Comparison of ENCODE assay signal across 8 cellular contexts in genomic region chr13:27449936-27450828, GRCh38. TPM values are rescaled to one million over a fixed set of nuclear protein-coding genes. Genes with fewer than 3 reads are reported as not detected.
DNase-seq lines count a peak whose midpoint lies in the region; ATAC-seq and TF ChIP-seq lines count a peak whose summit lies in the region.

TSS of gene MTIF3 (minus strand) at chr13:27450564. CDS start at chr13:27440448, 10,116 bp downstream.

- H3K4me3 Mint-ChIP-seq in GM23338 = peak within 1 kb of the TSS; percentile 87
- peak within 1 kb of the TSS; percentile 99 for H3K4me3 Mint-ChIP-seq in activated T-helper 17 cell treated with anti-CD3 and anti-CD28 coated beads, Interleukin-2, amount 50 U/mL, for 72 hours
- peak within 1 kb of the TSS; percentile 86 to 98 (median 95) for H3K4me3 Mint-ChIP-seq in naive thymus-derived CD8-positive, alpha-beta T cell

- peaks cover 10% of the 10 kb centered on the region for H3K27me3 Mint-ChIP-seq in GM23338 (ENCODE audit: insufficient read depth, low read depth, poor library complexity)
- H3K27me3 Mint-ChIP-seq in activated T-helper 17 cell treated with anti-CD3 and anti-CD28 coated beads, Interleukin-2, amount 50 U/mL, for 72 hours = no peaks in the 10 kb centered on the region
- H3K27me3 Mint-ChIP-seq in naive thymus-derived CD8-positive, alpha-beta T cell = peaks cover 0 to 2% (median 0%) of the 10 kb centered on the region in 5 donors

- no peaks in the 10 kb centered on the region for H3K9me2 ChIP-seq in GM23338 (ENCODE audit: insufficient read depth)

- no peak for TF ChIP-seq CTCF in GM23338 (conservative IDR thresholded peaks at IDR 0.05; ENCODE audit: low read depth in 2 of 2)
- TF ChIP-seq CTCF in fibroblast of lung (conservative IDR thresholded peaks at IDR 0.05 in 1 of 2, IDR thresholded peaks at IDR 0.05 in 1 of 2; ENCODE audit: low read depth in 1 of 2, low read length in 2 of 2) = peak in 1 of 2 donors; percentile 3

- H3K36me3 Mint-ChIP-seq in GM23338 (ENCODE audit: low read depth) = no peaks in the 10 kb centered on the region
- H3K36me3 Mint-ChIP-seq in activated T-helper 17 cell treated with anti-CD3 and anti-CD28 coated beads, Interleukin-2, amount 50 U/mL, for 72 hours (ENCODE audit: low read depth) = peaks cover 18% of the 10 kb centered on the region
- H3K36me3 Mint-ChIP-seq in naive thymus-derived CD8-positive, alpha-beta T cell = peaks cover 0 to 2% (median 0%) of the 10 kb centered on the region in 3 donors

- peak within 1 kb of the TSS; percentile 96 for H3K27ac ChIP-seq in GM23338 (ENCODE audit: low read depth)
- peak within 1 kb of the TSS; percentile 92 for H3K27ac ChIP-seq in fibroblast of lung (ENCODE audit: insufficient read depth, low read length)

- peaks cover 15% of the 10 kb centered on the region for H3K4me1 ChIP-seq in GM23338 (ENCODE audit: insufficient read depth)
- H3K4me1 ChIP-seq in fibroblast of lung (ENCODE audit: control insufficient read depth, extremely low read depth, insufficient read depth, low read length) = no peaks in the 10 kb centered on the region

- peaks cover 8% of the 10 kb centered on the region for H3F3A ChIP-seq in GM23338 (replicated peaks; ENCODE audit: low read depth)

- peak within 1 kb of the TSS; percentile 85 for H3K9ac ChIP-seq in fibroblast of lung (ENCODE audit: insufficient read depth, low read length)

- H2AFZ ChIP-seq in GM23338 (peak within 1 kb of the TSS; percentile 67), fibroblast of lung (ENCODE audit: low read length) (peak within 1 kb of the TSS; percentile 95)

- peak; percentile 93 for DNase-seq in Daoy (ENCODE audit: low read depth)
- DNase-seq in GM23338 (ENCODE audit: low spot score) = peak; percentile 99
- DNase-seq in LHCN-M2 (ENCODE audit: low read depth) = peak; percentile 86
- DNase-seq in RPMI8226 = peak; percentile 96
- DNase-seq in fibroblast of lung (ENCODE audit: low read depth in 2 of 2) = peak; percentile 90 to 95
- peak; percentile 91 to 99 (median 98) for DNase-seq in naive thymus-derived CD8-positive, alpha-beta T cell
- DNase-seq in stimulated activated naive CD4-positive, alpha-beta T cell (lab: John Stamatoyannopoulos, UW) = peak; percentile 95 to 99 (median 98)

- H3K27me3 ChIP-seq in GM23338 (ENCODE audit: insufficient read depth) (no peaks in the 10 kb centered on the region), fibroblast of lung (ENCODE audit: control insufficient read depth, insufficient read depth, low read length) (no peaks in the 10 kb centered on the region)

- H3K36me3 ChIP-seq in GM23338 (ENCODE audit: insufficient read depth) = no peaks in the 10 kb centered on the region
- no peaks in the 10 kb centered on the region for H3K36me3 ChIP-seq in fibroblast of lung (ENCODE audit: control insufficient read depth, insufficient read depth, low read length)

- no peaks in the 10 kb centered on the region for H3K9me3 ChIP-seq in fibroblast of lung (ENCODE audit: control insufficient read depth, insufficient read depth, low read depth, low read length)

- H3K4me3 ChIP-seq in GM23338 (peak within 1 kb of the TSS; percentile 64), fibroblast of lung (replicated peaks in 1 of 4; ENCODE audit: control extremely low read depth in 1 of 4, insufficient read depth in 1 of 4, low read depth in 3 of 4, low read length in 4 of 4) (peak within 1 kb of the TSS; percentile 90 to 99 (median 94))

- H4K20me1 ChIP-seq in GM23338 (replicated peaks; ENCODE audit: insufficient read depth) (no peaks in the 10 kb centered on the region), fibroblast of lung (ENCODE audit: control insufficient read depth, extremely low read depth, insufficient read depth, low read length) (no peaks in the 10 kb centered on the region)

- H3K27ac Mint-ChIP-seq in GM23338 = peak within 1 kb of the TSS; percentile 95
- peak within 1 kb of the TSS; percentile 99 for H3K27ac Mint-ChIP-seq in activated T-helper 17 cell treated with anti-CD3 and anti-CD28 coated beads, Interleukin-2, amount 50 U/mL, for 72 hours
- H3K27ac Mint-ChIP-seq in naive thymus-derived CD8-positive, alpha-beta T cell = peak within 1 kb of the TSS; percentile 95 to 99 (median 98)

- peaks cover 40% of the 10 kb centered on the region for H3K79me2 ChIP-seq in GM23338 (replicated peaks; ENCODE audit: insufficient read depth)
- peaks cover 24% of the 10 kb centered on the region for H3K79me2 ChIP-seq in fibroblast of lung (ENCODE audit: control insufficient read depth, insufficient read depth, low read length)

- no peaks in the 10 kb centered on the region for H3K9me3 Mint-ChIP-seq in GM23338
- H3K9me3 Mint-ChIP-seq in activated T-helper 17 cell treated with anti-CD3 and anti-CD28 coated beads, Interleukin-2, amount 50 U/mL, for 72 hours = no peaks in the 10 kb centered on the region
- H3K9me3 Mint-ChIP-seq in naive thymus-derived CD8-positive, alpha-beta T cell = no peaks in the 10 kb centered on the region

- H3K4me2 ChIP-seq in GM23338 = peak within 1 kb of the TSS; percentile 79
- H3K4me2 ChIP-seq in fibroblast of lung (ENCODE audit: extremely low read depth, insufficient read depth, low read length) = peak within 1 kb of the TSS; percentile 94

- ATAC-seq in GM23338 = peak; percentile 92
- peak; percentile 89 for ATAC-seq in activated T-helper 17 cell treated with anti-CD3 and anti-CD28 coated beads, Interleukin-2, amount 50 U/mL, for 72 hours (replicated peaks)
- ATAC-seq in naive thymus-derived CD8-positive, alpha-beta T cell = peak; percentile 80

- peaks cover 22% of the 10 kb centered on the region; the same call in 2 of the 3 replicates for H3K4me1 Mint-ChIP-seq in GM23338
- H3K4me1 Mint-ChIP-seq in activated T-helper 17 cell treated with anti-CD3 and anti-CD28 coated beads, Interleukin-2, amount 50 U/mL, for 72 hours = peaks cover 25% of the 10 kb centered on the region
- H3K4me1 Mint-ChIP-seq in naive thymus-derived CD8-positive, alpha-beta T cell = peaks cover 27 to 75% (median 60%) of the 10 kb centered on the region in 4 donors

- POLR2A ChIA-PET in naive thymus-derived CD8-positive, alpha-beta T cell (lab: Charles Lee) = interaction anchor here (0.7 to 15.6 kb wide), 13 partner anchors 8 to 689 kb away, joined by 3 to 515 read pairs (median 4); partner anchors contain the start of genes GTF3A, LNX2 and POLR1D

TF ChIP-seq in GM23338, 12 proteins besides CTCF, POLR2A, EP300 and RAD21 (continues in another document):
- TF ChIP-seq ETS1 (IDR thresholded peaks at IDR 0.05) (no peak; the same call in 1 of the 2 replicates), REST (IDR thresholded peaks at IDR 0.05; ENCODE audit: unreplicated experiment) (peak; percentile 23), ZNF114 (CRISPR knock-in tag; IDR thresholded peaks at IDR 0.05) (no peak), JUNB (IDR thresholded peaks at IDR 0.05; ENCODE audit: unreplicated experiment) (no peak), POLR2AphosphoS5 (IDR thresholded peaks at IDR 0.05; ENCODE audit: low read depth) (peak; percentile 76; the same call in 1 of the 2 replicates)

RNA-seq across cellular contexts. Expression of gene MTIF3, which starts in this region (rescaled TPM):
- 48.3 and 63.1 TPM in 2 replicates for total RNA-seq in Daoy (2014; rRNA removed; shearing (Covaris generic))
- 33.0 and 47.2 TPM in 2 replicates for total RNA-seq in GM23338 (2014; rRNA removed; shearing (Covaris generic))
- polyA plus RNA-seq in GM23338 (2016; fragmentation: Nextera tagmentation; extraction: Ambion mirVana) (148 and 152 TPM in 2 replicates), fibroblast of lung (83.3 and 90.0 TPM in 2 replicates)
- total RNA-seq in LHCN-M2 (2014; rRNA removed) (30.8 and 45.4 TPM in 2 replicates), fibroblast of lung (82.2 and 92.3 TPM in 2 replicates)
- 32.5 TPM for polyA plus RNA-seq in LHCN-M2 (2012)
- 10 to 100 TPM; 36.2 to 41.2 TPM for total RNA-seq in activated T-helper 17 cell treated with anti-CD3 and anti-CD28 coated beads, Interleukin-2, amount 50 U/mL, for 72 hours
- 40.2 and 47.1 TPM in 2 replicates for polyA plus RNA-seq in fibroblast of lung (2012)
- polyA minus RNA-seq in fibroblast of lung (ENCODE audit: low replicate concordance) = 6.2 TPM in 1 of 2 replicates, not detected in the other
- total RNA-seq in naive thymus-derived CD8-positive, alpha-beta T cell = 10 to 100 TPM; 80.7 to 81.7 TPM
- 10 to 100 TPM; 46.6 to 69.2 (median 60.8) TPM for polyA plus RNA-seq in naive thymus-derived CD8-positive, alpha-beta T cell

Comparison
In these comparisons a context has a peak if more than half of its experiments do, and no peak if none do; other contexts are left out.
1. Peak in every context shown above with its lines: DNase-seq, ATAC-seq, H3K4me3 ChIP-seq and H3K27ac ChIP-seq.